ENCODE assay signal across 28 cellular contexts in the genomic region with DNA sequence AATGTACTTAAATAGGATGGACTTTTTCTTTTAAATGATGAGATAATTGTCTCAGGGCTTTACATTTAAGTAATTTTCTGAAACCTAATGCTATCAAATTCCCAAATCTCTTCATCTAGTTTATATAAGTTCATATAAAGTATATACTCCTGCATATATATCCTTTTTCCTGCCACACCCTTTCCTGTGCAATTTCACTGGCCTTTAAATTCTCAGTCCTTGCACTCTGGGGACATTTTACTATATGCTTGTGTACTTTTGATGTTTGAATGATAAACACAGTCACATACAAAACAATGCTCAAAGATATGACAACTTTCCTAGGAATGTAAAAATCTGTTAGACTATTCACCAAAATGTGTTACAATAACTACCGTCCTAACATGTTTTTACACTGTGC.
DNase-seq lines count a peak whose midpoint lies in the region; ATAC-seq, FAIRE-seq and TF ChIP-seq lines count a peak whose summit lies in the region.
"Had no signal": no experiment of that assay in that cellular context is flagged by ENCODE, and none has a peak within 500 bp of the region (broad histone marks: within the 10 kb centered on the region; RNA-seq: fewer than 3 reads in every experiment).

No MANE protein-coding gene starts in this region.

- H3K9ac ChIP-seq in HCT116 (ENCODE audit: low read length) (no peak overlapping the region), H1 (replicated peaks in 1 of 4; ENCODE audit: extremely low read depth in 1 of 4, low read depth in 3 of 4, low read length in 3 of 4) (no peak overlapping the region)
- H3K9ac ChIP-seq: BLaER1 had no signal

- peak; percentile 33 for DNase-seq in A673 (ENCODE audit: low spot score)
- no peak for DNase-seq in HCT116 (ENCODE audit: low read depth, low spot score)
- DNase-seq in H1 (ENCODE audit: low read depth in 1 of 2, low spot score in 2 of 2), result no peak
- DNase-seq in mucosa of descending colon, result no peak
- DNase-seq in NCI-H1930 (lab: John Stamatoyannopoulos, UW), result no peak
- no peak for DNase-seq in activated CD4-positive, alpha-beta memory T cell treated with anti-CD3 and anti-CD28 coated beads, Interleukin-2, amount 10 ng/mL, durations not matched to agents 7 days and 5 days
- DNase-seq: ACHN; BE2C; C1 segment of cervical spinal cord; CD4-positive, alpha-beta memory T cell; CD4-positive, CD25-positive, alpha-beta regulatory T cell; CD8-positive, alpha-beta memory T cell; COR-L47; DMS 273 treated with DMSO at 0.1 percent for 48 hours; DMS153; DMS53; DMS79; DND-41; EL; GDM1 had no signal

- H3K9me3 Mint-ChIP-seq in activated T-helper 17 cell treated with anti-CD3 and anti-CD28 coated beads, Interleukin-2, amount 50 U/mL, for 72 hours, result no peaks in the 10 kb centered on the region
- no peaks in the 10 kb centered on the region for H3K9me3 Mint-ChIP-seq in activated CD4-positive, alpha-beta memory T cell treated with anti-CD3 and anti-CD28 coated beads, Interleukin-2, amount 10 ng/mL, durations not matched to agents 7 days and 5 days

- H3K18ac ChIP-seq in H1 (ENCODE audit: extremely low read depth, low read length), result no peak overlapping the region

- H3K36me3 ChIP-seq in A673 (ENCODE audit: insufficient read depth, low read length, poor library complexity, severe bottlenecking) (no peaks in the 10 kb centered on the region), HCT116 (ENCODE audit: control insufficient read depth in 1 of 2, insufficient read depth in 2 of 2, low read length in 2 of 2) (no peaks in the 10 kb centered on the region), H1 (ENCODE audit: control insufficient read depth in 2 of 4, insufficient read depth in 4 of 4, low read length in 3 of 4) (no peaks in the 10 kb centered on the region), mucosa of descending colon (ENCODE audit: low read depth) (no peaks in the 10 kb centered on the region)
- H3K36me3 ChIP-seq: BE2C, BLaER1 had no signal

- no peak overlapping the region for H3K27ac Mint-ChIP-seq in activated T-helper 17 cell treated with anti-CD3 and anti-CD28 coated beads, Interleukin-2, amount 50 U/mL, for 72 hours
- no peak overlapping the region for H3K27ac Mint-ChIP-seq in activated CD4-positive, alpha-beta memory T cell treated with anti-CD3 and anti-CD28 coated beads, Interleukin-2, amount 10 ng/mL, durations not matched to agents 7 days and 5 days
- H3K27ac Mint-ChIP-seq: CD14-positive monocyte; CD4-positive, alpha-beta memory T cell; CD4-positive, CD25-positive, alpha-beta regulatory T cell; CD8-positive, alpha-beta memory T cell had no signal

- H2BK15ac ChIP-seq in H1 (ENCODE audit: low read length), result no peak overlapping the region

- TF ChIP-seq POLR2A in HCT116 (IDR thresholded peaks at IDR 0.05; ENCODE audit: borderline replicate concordance, extremely low read depth, insufficient read depth, insufficient read length) (no peak), H1 (IDR thresholded peaks at IDR 0.05; ENCODE audit: control extremely low read depth in 1 of 2, low read depth in 2 of 2, low read length in 2 of 2) (no peak)

- TF ChIP-seq EP300 in H1 (IDR thresholded peaks at IDR 0.05; ENCODE audit: borderline replicate concordance in 1 of 2, low read depth in 2 of 2, low read length in 2 of 2), result no peak

- no peak overlapping the region for H3K14ac ChIP-seq in H1 (ENCODE audit: insufficient read length)

- H2AFZ ChIP-seq in HCT116 (ENCODE audit: low read depth, low read length, poor library complexity, severe bottlenecking) (peak overlapping the region; percentile 27), H1 (ENCODE audit: low read length) (0 out of 2 replicates have a peak overlapping the region, but pooled peaks have one; percentile 67)

- TF ChIP-seq CTCF in A673 (conservative IDR thresholded peaks at IDR 0.05; ENCODE audit: low read depth, low read length), result no peak
- TF ChIP-seq CTCF in HCT116 (IDR thresholded peaks at IDR 0.05 in 2 of 3, conservative IDR thresholded peaks at IDR 0.05 in 1 of 3; ENCODE audit: borderline replicate concordance in 1 of 3, insufficient read depth in 1 of 3, low read depth in 2 of 3, low read length in 2 of 3), result no peak
- no peak for TF ChIP-seq CTCF in H1 (IDR thresholded peaks at IDR 0.05; ENCODE audit: control extremely low read depth in 1 of 3, insufficient read depth in 1 of 3, low read depth in 1 of 3, low read length in 3 of 3)
- TF ChIP-seq CTCF in mucosa of descending colon (IDR thresholded peaks at IDR 0.05), result no peak

- no peak overlapping the region for H2BK5ac ChIP-seq in H1 (ENCODE audit: low read depth, low read length)

- POLR2A ChIA-PET in A673 (lab: Charles Lee; ENCODE audit: low non-redundant PET) (no interaction called here), HCT116 (lab: Charles Lee) (no interaction called here), H1 (lab: Charles Lee; ENCODE audit: partially characterized antibody) (no interaction called here)
- POLR2A ChIA-PET in activated CD4-positive, alpha-beta memory T cell treated with anti-CD3 and anti-CD28 coated beads, Interleukin-2, amount 10 ng/mL, durations not matched to agents 7 days and 5 days (lab: Charles Lee), result no interaction called here

- intact Hi-C loops in A673 (cut with micrococcal nuclease; ENCODE audit: unreplicated experiment), result loop anchor here (10.0 kb wide), 1 partner anchor 269 kb away; no protein-coding TSS in a partner anchor
- intact Hi-C loops in HCT116 (cut with micrococcal nuclease), result no loop called here
- intact Hi-C loops in mucosa of descending colon (cut with DNase I, micrococcal nuclease), result no loop called here

- TF ChIP-seq RAD21 in HCT116 (IDR thresholded peaks at IDR 0.05; ENCODE audit: low read depth), result no peak
- no peak for TF ChIP-seq RAD21 in H1 (IDR thresholded peaks at IDR 0.05 in 1 of 2, conservative IDR thresholded peaks at IDR 0.05 in 1 of 2; ENCODE audit: low read depth in 2 of 2, low read length in 2 of 2)

- no peak overlapping the region for H3K56ac ChIP-seq in H1 (replicated peaks; ENCODE audit: insufficient read length, low read depth, low read length)

- H2BK20ac ChIP-seq in H1 (ENCODE audit: low read length), result no peak overlapping the region

- H3K4me3 Mint-ChIP-seq in activated T-helper 17 cell treated with anti-CD3 and anti-CD28 coated beads, Interleukin-2, amount 50 U/mL, for 72 hours, result no peak overlapping the region
- no peak overlapping the region for H3K4me3 Mint-ChIP-seq in activated CD4-positive, alpha-beta memory T cell treated with anti-CD3 and anti-CD28 coated beads, Interleukin-2, amount 10 ng/mL, durations not matched to agents 7 days and 5 days
- H3K4me3 Mint-ChIP-seq: CD14-positive monocyte; CD4-positive, alpha-beta memory T cell; CD4-positive, CD25-positive, alpha-beta regulatory T cell; CD8-positive, alpha-beta memory T cell had no signal

- no peaks in the 10 kb centered on the region for H3K9me2 ChIP-seq in HCT116 (ENCODE audit: insufficient read depth)

- peaks cover 12% of the 10 kb centered on the region for H3K4me1 ChIP-seq in A673 (ENCODE audit: insufficient read depth, low read length, poor library complexity, severe bottlenecking)
- no peaks in the 10 kb centered on the region for H3K4me1 ChIP-seq in HCT116 (ENCODE audit: control insufficient read depth in 1 of 2, insufficient read depth in 2 of 2, low read length in 2 of 2)
- no peaks in the 10 kb centered on the region for H3K4me1 ChIP-seq in H1 (replicated peaks in 1 of 4; ENCODE audit: control insufficient read depth in 3 of 4, insufficient read depth in 4 of 4, low read length in 3 of 4)
- no peaks in the 10 kb centered on the region for H3K4me1 ChIP-seq in mucosa of descending colon (ENCODE audit: low read depth)
- H3K4me1 ChIP-seq: A549, BE2C, BLaER1 had no signal

- no peak overlapping the region for H4K8ac ChIP-seq in H1 (ENCODE audit: extremely low read depth, insufficient read depth, low read length)

- H3K4me3 ChIP-seq in A673 (ENCODE audit: low read depth, low read length, poor library complexity, severe bottlenecking) (no peak overlapping the region), HCT116 (replicated peaks in 1 of 2; ENCODE audit: low read depth in 1 of 2, low read length in 2 of 2) (no peak overlapping the region), H1 (ENCODE audit: extremely low read depth in 1 of 4, insufficient read depth in 2 of 4, low read depth in 3 of 4, low read length in 4 of 4) (no peak overlapping the region), mucosa of descending colon (no peak overlapping the region)
- H3K4me3 ChIP-seq: A549, BLaER1, GM12878 had no signal

- no peaks in the 10 kb centered on the region; the same call in 1 of the 2 replicates for H3K23me2 ChIP-seq in H1 (ENCODE audit: low read depth, low read length)

- H2BK120ac ChIP-seq in H1 (replicated peaks; ENCODE audit: low read depth, low read length), result no peak overlapping the region

- no peak overlapping the region for H4K91ac ChIP-seq in H1 (replicated peaks; ENCODE audit: insufficient read length, low read length)

- peaks cover 3% of the 10 kb centered on the region for H3K27me3 Mint-ChIP-seq in activated T-helper 17 cell treated with anti-CD3 and anti-CD28 coated beads, Interleukin-2, amount 50 U/mL, for 72 hours
- H3K27me3 Mint-ChIP-seq in activated CD4-positive, alpha-beta memory T cell treated with anti-CD3 and anti-CD28 coated beads, Interleukin-2, amount 10 ng/mL, durations not matched to agents 7 days and 5 days, result no peaks in the 10 kb centered on the region
- H3K27me3 Mint-ChIP-seq: CD4-positive, alpha-beta memory T cell; CD4-positive, CD25-positive, alpha-beta regulatory T cell; CD8-positive, alpha-beta memory T cell had no signal

- RAD21 ChIA-PET in HCT116 (lab: Charles Lee; ENCODE audit: low non-redundant PET in 1 of 2, low total read pairs in 2 of 2, uncharacterized antibody in 2 of 2, unreplicated experiment in 2 of 2), result no interaction called here

- no peak overlapping the region for H4K5ac ChIP-seq in H1 (ENCODE audit: insufficient read length, low read depth, low read length)

- BruUV-seq in A673 (replicated peaks; lab: Mats Ljungman, UMichigan) (no TSS peak), HCT116 (replicated peaks; lab: Mats Ljungman, UMichigan) (no TSS peak)

- no peaks in the 10 kb centered on the region for H3K4me1 Mint-ChIP-seq in activated T-helper 17 cell treated with anti-CD3 and anti-CD28 coated beads, Interleukin-2, amount 50 U/mL, for 72 hours
- no peaks in the 10 kb centered on the region for H3K4me1 Mint-ChIP-seq in activated CD4-positive, alpha-beta memory T cell treated with anti-CD3 and anti-CD28 coated beads, Interleukin-2, amount 10 ng/mL, durations not matched to agents 7 days and 5 days
- H3K4me1 Mint-ChIP-seq: CD14-positive monocyte; CD4-positive, alpha-beta memory T cell; CD4-positive, CD25-positive, alpha-beta regulatory T cell; CD8-positive, alpha-beta memory T cell had no signal

- H4K20me1 ChIP-seq in HCT116 (ENCODE audit: insufficient read depth), result no peaks in the 10 kb centered on the region
- no peaks in the 10 kb centered on the region for H4K20me1 ChIP-seq in H1 (replicated peaks in 1 of 2; ENCODE audit: control insufficient read depth in 1 of 2, insufficient read depth in 2 of 2, low read length in 2 of 2)
- H4K20me1 ChIP-seq: BLaER1 had no signal

- ATAC-seq in HCT116 (no peak), mucosa of descending colon (peak; percentile 48)
- no peak for ATAC-seq in activated T-helper 17 cell treated with anti-CD3 and anti-CD28 coated beads, Interleukin-2, amount 50 U/mL, for 72 hours (replicated peaks)
- ATAC-seq: A549, GM12878 had no signal

- FAIRE-seq in H1 (lab: Jason Lieb, UNC), result no peak
- FAIRE-seq: A549, GM12878, GM12892, GM18507 had no signal

- WGBS in H1 (ENCODE audit: extremely low coverage in 1 of 2, insufficient coverage in 1 of 2, insufficient read length in 1 of 2, insufficient replicate concordance in 2 of 2, low coverage in 1 of 2, low lambda C conversion rate in 2 of 2, missing lambda C conversion rate in 1 of 2), 2 experiments, result 75% methylated on average over 1 of the region's 1 CpG; no CpG with 5 or more reads in 1 of the 2 experiments

- no peak overlapping the region for H2AK5ac ChIP-seq in H1 (ENCODE audit: low read depth, low read length)

- CTCF ChIA-PET in A673 (lab: Charles Lee) (no interaction called here), HCT116 (lab: Charles Lee) (no interaction called here), H1 (lab: Charles Lee; ENCODE audit: partially characterized antibody) (no interaction called here)
- CTCF ChIA-PET in activated CD4-positive, alpha-beta memory T cell treated with anti-CD3 and anti-CD28 coated beads, Interleukin-2, amount 10 ng/mL, durations not matched to agents 7 days and 5 days (lab: Charles Lee), result no interaction called here

- no peak overlapping the region for H2BK12ac ChIP-seq in H1 (ENCODE audit: low read depth, low read length)

- H3K79me2 ChIP-seq in HCT116 (ENCODE audit: insufficient read depth, low read length) (no peaks in the 10 kb centered on the region), H1 (ENCODE audit: control insufficient read depth in 1 of 2, insufficient read depth in 2 of 2, low read length in 2 of 2) (no peaks in the 10 kb centered on the region)

- H3K23ac ChIP-seq in H1 (ENCODE audit: insufficient read length), result no peak overlapping the region

- H3K4me2 ChIP-seq in HCT116 (ENCODE audit: low read length) (no peak overlapping the region), H1 (ENCODE audit: insufficient read depth in 1 of 2, low read depth in 2 of 2, low read length in 2 of 2) (no peak overlapping the region)
- H3K4me2 ChIP-seq: A549, BLaER1 had no signal

- H3K9me3 ChIP-seq in A673 (ENCODE audit: low read depth, low read length, poor library complexity, severe bottlenecking) (no peaks in the 10 kb centered on the region), HCT116 (ENCODE audit: control insufficient read depth in 1 of 2, insufficient read depth in 1 of 2, low read depth in 1 of 2, low read length in 2 of 2) (no peaks in the 10 kb centered on the region), H1 (ENCODE audit: insufficient read depth in 2 of 2, low read depth in 1 of 2, low read length in 1 of 2) (no peaks in the 10 kb centered on the region), mucosa of descending colon (no peaks in the 10 kb centered on the region)
- H3K9me3 ChIP-seq: A549, BE2C, BLaER1 had no signal

- no peaks in the 10 kb centered on the region for H3K79me1 ChIP-seq in H1 (ENCODE audit: low read depth, low read length)

- peak overlapping the region; percentile 33 for H3K27ac ChIP-seq in A673 (ENCODE audit: low read depth, low read length, poor library complexity, severe bottlenecking)
- H3K27ac ChIP-seq in HCT116 (ENCODE audit: low read depth, low read length), result no peak overlapping the region
- no peak overlapping the region for H3K27ac ChIP-seq in H1 (ENCODE audit: low read depth, low read length)
- H3K27ac ChIP-seq: 22Rv1, A549, BLaER1 had no signal

- H3K27me3 ChIP-seq in A673 (replicated peaks; ENCODE audit: insufficient read depth, low read depth, low read length, poor library complexity) (no peaks in the 10 kb centered on the region), HCT116 (ENCODE audit: insufficient read depth, low read length) (no peaks in the 10 kb centered on the region), H1 (replicated peaks in 1 of 4; ENCODE audit: control insufficient read depth in 3 of 4, extremely low read depth in 1 of 4, insufficient read depth in 3 of 4, low read length in 3 of 4) (no peaks in the 10 kb centered on the region)
- H3K27me3 ChIP-seq: BE2C, BLaER1 had no signal

- H3K36me3 Mint-ChIP-seq in activated T-helper 17 cell treated with anti-CD3 and anti-CD28 coated beads, Interleukin-2, amount 50 U/mL, for 72 hours (ENCODE audit: low read depth), result no peaks in the 10 kb centered on the region
- H3K36me3 Mint-ChIP-seq in activated CD4-positive, alpha-beta memory T cell treated with anti-CD3 and anti-CD28 coated beads, Interleukin-2, amount 10 ng/mL, durations not matched to agents 7 days and 5 days (ENCODE audit: low read depth), result no peaks in the 10 kb centered on the region
- H3K36me3 Mint-ChIP-seq: CD14-positive monocyte; CD4-positive, alpha-beta memory T cell; CD4-positive, CD25-positive, alpha-beta regulatory T cell; CD8-positive, alpha-beta memory T cell had no signal

- no peak overlapping the region for H3K4ac ChIP-seq in H1 (replicated peaks; ENCODE audit: insufficient read length, low read depth, low read length)
